Comparison of ENCODE assay signal across 20 cellular contexts in the genomic region with DNA sequence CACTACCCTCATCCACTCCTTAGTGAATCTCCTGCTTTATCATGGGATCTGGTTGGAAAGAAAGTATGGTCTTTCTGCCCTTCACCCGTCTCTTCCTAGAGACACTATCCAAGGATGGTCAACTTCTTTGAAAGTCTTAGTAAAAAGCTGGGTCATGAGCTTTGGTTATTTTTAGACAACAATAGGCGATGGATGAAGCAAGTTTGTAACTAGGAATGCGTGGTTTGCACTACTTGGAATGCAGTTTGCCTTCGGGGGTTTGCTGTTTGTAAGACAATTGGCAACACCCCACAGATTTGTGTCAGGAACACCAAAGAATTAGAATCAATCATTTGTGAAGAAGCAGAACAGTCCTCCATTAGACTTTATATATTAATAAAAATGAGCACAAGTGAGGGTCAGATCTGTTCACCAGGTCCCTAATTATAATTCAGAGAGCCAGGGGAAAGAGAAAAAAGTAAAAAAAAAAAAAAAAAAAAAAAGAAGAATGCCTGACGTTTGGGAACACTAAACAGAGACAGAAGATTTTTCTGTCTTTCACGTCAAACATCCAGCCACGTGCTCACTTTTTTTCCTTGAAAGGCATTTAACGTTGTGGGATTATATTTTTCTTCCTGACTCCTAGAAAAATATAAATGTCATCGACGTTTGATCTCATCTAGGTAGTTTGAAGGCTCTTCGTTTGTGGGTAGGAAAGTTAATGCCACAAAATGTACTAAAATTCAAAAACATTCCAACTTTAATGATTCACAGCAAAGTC.
DNase-seq lines count a peak whose midpoint lies in the region; ATAC-seq and TF ChIP-seq lines count a peak whose summit lies in the region.
"Had no signal": no experiment of that assay in that cellular context is flagged by ENCODE, and none has a peak within 500 bp of the region (broad histone marks: within the 10 kb centered on the region; RNA-seq: fewer than 3 reads in every experiment).

No MANE protein-coding gene starts in this region.

- H2BK120ac ChIP-seq in mesendoderm (ENCODE audit: low read depth, low read length) = no peak overlapping the region

- CTCF ChIA-PET in PC-3 (lab: Charles Lee) = no interaction called here

- peaks cover 1 to 14% (median 4%) of the 10 kb centered on the region in 5 donors for H3K27me3 Mint-ChIP-seq in naive thymus-derived CD8-positive, alpha-beta T cell

- no peak overlapping the region for H3K23ac ChIP-seq in mesendoderm (ENCODE audit: low read length)

- no peak overlapping the region for H3K4me2 ChIP-seq in PC-3 (ENCODE audit: low read length)
- H3K4me2 ChIP-seq in mesendoderm (ENCODE audit: low read length) = no peak overlapping the region
- H3K4me2 ChIP-seq: A549 had no signal

- H3F3A ChIP-seq in PC-3 (ENCODE audit: low read length, unreplicated experiment) = no peaks in the 10 kb centered on the region

- H3K9ac ChIP-seq in PC-3 (ENCODE audit: low read length) (no peak overlapping the region), mesendoderm (ENCODE audit: low read length) (no peak overlapping the region)

- no peak overlapping the region for H2AK5ac ChIP-seq in mesendoderm (ENCODE audit: low read length)

- no peak overlapping the region for H3K4ac ChIP-seq in mesendoderm (ENCODE audit: low read depth, low read length)

- H4K8ac ChIP-seq in mesendoderm (ENCODE audit: low read depth, low read length) = no peak overlapping the region

- DNase-seq in AG20443 (ENCODE audit: low spot score) (peak; percentile 47), PC-3 (peak; percentile 32), mesendoderm (peak; percentile 66), amygdala (lab: John Stamatoyannopoulos, UW) (no peak), SKM-1 (lab: John Stamatoyannopoulos, UW; ENCODE audit: unreplicated experiment) (no peak)
- DNase-seq in naive thymus-derived CD8-positive, alpha-beta T cell = no peak
- DNase-seq: activated CD4-positive, alpha-beta T cell treated with anti-CD3 and anti-CD28 coated beads for 1 hour; activated naive CD4-positive, alpha-beta T cell treated with anti-CD3 and anti-CD28 coated beads, Interleukin-2, amount 10 ng/mL, durations not matched to agents 7 days and 5 days; activated T-cell treated with anti-CD3 and anti-CD28 coated beads for 4 hours; COR-L47; Karpas-422; left cardiac atrium; NCI-H1694; NCI-H524 treated with DMSO at 0.1 percent for 48 hours; Peyer's patch; T-helper 2 cell had no signal

- intact Hi-C loops in PC-3 (cut with micrococcal nuclease) = loop anchor here (10.0 kb wide), 1 partner anchor 141 kb away; the partner anchor contains the start of gene C21orf91

- POLR2A ChIA-PET in PC-3 (lab: Charles Lee; ENCODE audit: unreplicated experiment) = no interaction called here
- POLR2A ChIA-PET in naive thymus-derived CD8-positive, alpha-beta T cell (lab: Charles Lee) = no interaction called here

- H3K36me3 ChIP-seq in PC-3 (ENCODE audit: low read depth, low read length) (no peaks in the 10 kb centered on the region), ectodermal cell (ENCODE audit: control insufficient read depth, insufficient read depth, low read length) (no peaks in the 10 kb centered on the region), mesendoderm (ENCODE audit: control insufficient read depth, insufficient read depth, low read length) (no peaks in the 10 kb centered on the region)
- H3K36me3 ChIP-seq: Peyer's patch had no signal

- no TSS peak for BruUV-seq in PC-3 (replicated peaks; lab: Mats Ljungman, UMichigan)

- WGBS in ectodermal cell, 2 experiments = 62 to 68% methylated on average over 9 to 11 of the region's 11 CpGs
- WGBS in mesendoderm (ENCODE audit: extremely low coverage, insufficient coverage, low lambda C conversion rate) = no CpG with 5 or more reads among the region's 11 CpGs

- H3K4me3 Mint-ChIP-seq in naive thymus-derived CD8-positive, alpha-beta T cell = no peak overlapping the region
- H3K4me3 Mint-ChIP-seq: activated naive CD4-positive, alpha-beta T cell treated with anti-CD3 and anti-CD28 coated beads, Interleukin-2, amount 10 ng/mL, durations not matched to agents 7 days and 5 days; central memory CD8-positive, alpha-beta T cell had no signal

- TF ChIP-seq CTCF in PC-3 (conservative IDR thresholded peaks at IDR 0.05; ENCODE audit: low read depth, low read length) = no peak

- H3K4me1 ChIP-seq in PC-3 (ENCODE audit: insufficient read depth, low read length) (no peaks in the 10 kb centered on the region), ectodermal cell (ENCODE audit: control insufficient read depth, insufficient read depth, low read length) (peaks cover 16% of the 10 kb centered on the region), mesendoderm (ENCODE audit: control insufficient read depth, low read depth, low read length) (peaks cover 3% of the 10 kb centered on the region)
- H3K4me1 ChIP-seq: A549, Peyer's patch had no signal

- no peak overlapping the region for H2BK15ac ChIP-seq in mesendoderm (replicated peaks; ENCODE audit: low read depth)

- H3K79me2 ChIP-seq in PC-3 (ENCODE audit: low read length) (no peaks in the 10 kb centered on the region), mesendoderm (ENCODE audit: control insufficient read depth, insufficient read depth, low read length) (no peaks in the 10 kb centered on the region)

- H3K27ac ChIP-seq in PC-3 (ENCODE audit: low read length) (no peak overlapping the region), ectodermal cell (ENCODE audit: insufficient read depth, low read depth, low read length, poor library complexity, severe bottlenecking) (peak overlapping the region; percentile 36), mesendoderm (ENCODE audit: low read depth, low read length) (no peak overlapping the region)
- H3K27ac ChIP-seq: A549, Peyer's patch had no signal

- H4K20me1 ChIP-seq in PC-3 (ENCODE audit: low read length) = no peaks in the 10 kb centered on the region

- H4K5ac ChIP-seq in mesendoderm (ENCODE audit: low read length) = no peak overlapping the region

- no peaks in the 10 kb centered on the region for H3K4me1 Mint-ChIP-seq in naive thymus-derived CD8-positive, alpha-beta T cell
- H3K4me1 Mint-ChIP-seq: activated naive CD4-positive, alpha-beta T cell treated with anti-CD3 and anti-CD28 coated beads, Interleukin-2, amount 10 ng/mL, durations not matched to agents 7 days and 5 days; central memory CD8-positive, alpha-beta T cell had no signal

- H3K4me3 ChIP-seq in PC-3 (ENCODE audit: low read length) = no peak overlapping the region
- H3K4me3 ChIP-seq in ectodermal cell (ENCODE audit: insufficient read depth, low read depth, low read length) = no peak overlapping the region
- no peak overlapping the region for H3K4me3 ChIP-seq in mesendoderm (ENCODE audit: low read length)
- H3K4me3 ChIP-seq: A549, Peyer's patch had no signal

- no peak overlapping the region for H2BK5ac ChIP-seq in mesendoderm (ENCODE audit: low read length)

- H2AFZ ChIP-seq in PC-3 (ENCODE audit: low read length) = no peak overlapping the region

- no peaks in the 10 kb centered on the region for H3K36me3 Mint-ChIP-seq in naive thymus-derived CD8-positive, alpha-beta T cell
- H3K36me3 Mint-ChIP-seq: activated naive CD4-positive, alpha-beta T cell treated with anti-CD3 and anti-CD28 coated beads, Interleukin-2, amount 10 ng/mL, durations not matched to agents 7 days and 5 days had no signal

- H3K27me3 ChIP-seq in PC-3 (ENCODE audit: low read length) (peaks cover 9% of the 10 kb centered on the region), ectodermal cell (ENCODE audit: control insufficient read depth, insufficient read depth, low read length, poor library complexity, severe bottlenecking) (no peaks in the 10 kb centered on the region), mesendoderm (ENCODE audit: insufficient read depth, low read length, poor library complexity) (no peaks in the 10 kb centered on the region)
- H3K27me3 ChIP-seq: Peyer's patch had no signal

- no peak for ATAC-seq in PC-3
- no peak for ATAC-seq in GM21381 (IDR thresholded peaks at IDR 0.05; ENCODE audit: unreplicated experiment)
- no peak for ATAC-seq in naive thymus-derived CD8-positive, alpha-beta T cell
- ATAC-seq: A549, left cardiac atrium had no signal

- no peaks in the 10 kb centered on the region for H3K79me1 ChIP-seq in mesendoderm (ENCODE audit: low read length)

- H3K56ac ChIP-seq in mesendoderm (ENCODE audit: low read length) = no peak overlapping the region

- H3K27ac Mint-ChIP-seq in naive thymus-derived CD8-positive, alpha-beta T cell = no peak overlapping the region
- H3K27ac Mint-ChIP-seq: activated naive CD4-positive, alpha-beta T cell treated with anti-CD3 and anti-CD28 coated beads, Interleukin-2, amount 10 ng/mL, durations not matched to agents 7 days and 5 days had no signal

- no peaks in the 10 kb centered on the region for H3K9me2 ChIP-seq in PC-3 (replicated peaks; ENCODE audit: low read length)

- no peaks in the 10 kb centered on the region for H3K9me3 Mint-ChIP-seq in naive thymus-derived CD8-positive, alpha-beta T cell
- H3K9me3 Mint-ChIP-seq: activated naive CD4-positive, alpha-beta T cell treated with anti-CD3 and anti-CD28 coated beads, Interleukin-2, amount 10 ng/mL, durations not matched to agents 7 days and 5 days; central memory CD8-positive, alpha-beta T cell had no signal

- H3K18ac ChIP-seq in mesendoderm (ENCODE audit: low read length) = no peak overlapping the region

- H3K9me3 ChIP-seq in PC-3 (ENCODE audit: low read length) (no peaks in the 10 kb centered on the region), ectodermal cell (ENCODE audit: control insufficient read depth, low read length) (no peaks in the 10 kb centered on the region)
- H3K9me3 ChIP-seq: A549, Peyer's patch had no signal

Comparison
In these comparisons a context has a peak if more than half of its experiments do, and no peak if none do; other contexts are left out.
1. DNase-seq: peak in AG20443 (single experiment), PC-3 (single experiment) and mesendoderm (single experiment); none in amygdala (0 of 56), naive thymus-derived CD8-positive, alpha-beta T cell (0 of 10) and SKM-1 (single experiment).